ENCODE assay signal across 14 cellular contexts in genomic region chr13:97781891-97782305, GRCh38.
"Had no signal": no experiment of that assay in that cellular context is flagged by ENCODE, and none has a peak within 500 bp of the region (broad histone marks: within the 10 kb centered on the region; RNA-seq: fewer than 3 reads in every experiment).

No MANE protein-coding gene starts in this region.

- H3K27ac ChIP-seq: foreskin keratinocyte, left lung, vagina had no signal

- H3K9me3 ChIP-seq: vagina had no signal

- H3K27me3 ChIP-seq: foreskin keratinocyte, left lung, tibial nerve, vagina had no signal

- H3K4me1 ChIP-seq: foreskin keratinocyte, left lung, tibial nerve, vagina had no signal

- DNase-seq: activated B cell treated with CpG ODN at 0.5 μM for 24 hours; activated CD4-positive, alpha-beta T cell treated with anti-CD3 and anti-CD28 coated beads, Interleukin-2, amount 50 U/mL, for 1 hour; activated T-cell treated with anti-CD3 and anti-CD28 coated beads, Interleukin-2, amount 50 U/mL, for 1 hour; anterior cingulate cortex; endodermal cell; foreskin keratinocyte; head of caudate nucleus; islet precursor cell; left lung; stimulated activated CD4-positive, alpha-beta T cell treated with anti-CD3 and anti-CD28 coated beads, Interleukin-15, amount 100 ng/mL, for 24 hours; stimulated activated CD4-positive, alpha-beta T cell treated with anti-CD3 and anti-CD28 coated beads, Interleukin-4, amount 100 ng/mL, for 4 hours; T-helper 2 cell had no signal

- H3K4me3 ChIP-seq: left lung, tibial nerve, vagina had no signal

- H3K36me3 ChIP-seq: left lung, tibial nerve, vagina had no signal

- ATAC-seq: foreskin keratinocyte, left lung had no signal
